Comparison of ENCODE assay signal across 13 cellular contexts in the genomic region with DNA sequence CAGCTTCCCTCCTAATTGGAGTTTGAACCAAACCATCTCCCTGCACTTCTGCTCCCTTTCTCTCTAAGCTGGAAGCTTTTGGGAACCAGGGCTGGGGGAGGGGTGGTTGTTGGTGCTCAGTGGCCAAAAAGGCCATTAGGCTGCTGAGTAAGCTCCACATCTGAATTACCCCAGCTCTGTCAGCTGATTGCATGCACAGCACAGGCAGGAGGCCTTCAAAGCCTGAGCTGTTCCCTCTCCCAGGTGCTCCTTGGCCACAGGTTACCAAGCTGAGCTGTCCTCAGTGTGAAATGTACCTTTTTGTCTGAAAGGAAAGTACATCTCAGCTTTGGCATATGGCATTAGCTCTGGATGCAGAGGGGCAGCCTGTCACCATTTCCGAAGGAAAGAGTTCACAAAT. TPM values are rescaled to one million over a fixed set of nuclear protein-coding genes. Genes with fewer than 3 reads are reported as not detected.
DNase-seq lines count a peak whose midpoint lies in the region; ATAC-seq, FAIRE-seq and TF ChIP-seq lines count a peak whose summit lies in the region.
"Had no signal": no experiment of that assay in that cellular context is flagged by ENCODE, and none has a peak within 500 bp of the region (broad histone marks: within the 10 kb centered on the region; RNA-seq: fewer than 3 reads in every experiment).

No MANE protein-coding gene starts in this region.

- ATAC-seq in A549 (peak; percentile 47 to 57), right lobe of liver (peak; percentile 31 to 85 (median 59)), HG03571 (IDR thresholded peaks at IDR 0.05; ENCODE audit: unreplicated experiment) (no peak)
- ATAC-seq in CD4-positive, alpha-beta T cell (ENCODE audit: poor library complexity), result no peak

- POLR2A ChIA-PET in A549 (lab: Yijun Ruan, JAX), result interaction anchor here (1.9 kb wide), 1 partner anchor 38 kb away, joined by 12 read pairs; the partner anchor contains the start of gene KPNB1
- POLR2A ChIA-PET in CD4-positive, alpha-beta T cell (lab: Charles Lee), result interaction anchor here (1.1 to 1.3 kb wide), 2 partner anchors 11 to 38 kb away, joined by 4 to 7 read pairs; partner anchors contain the start of gene KPNB1

- H2BK20ac ChIP-seq in H9 (ENCODE audit: low read depth, low read length, poor library complexity, severe bottlenecking), result no peak overlapping the region

- no peak overlapping the region for H4K5ac ChIP-seq in H9 (ENCODE audit: insufficient read length, low read depth, low read length)

- H3K4me1 ChIP-seq in A549, result peaks cover 31% of the 10 kb centered on the region
- peaks cover 15% of the 10 kb centered on the region; the same call in 1 of the 2 replicates for H3K4me1 ChIP-seq in H9 (ENCODE audit: insufficient read depth, low read length)
- H3K4me1 ChIP-seq in adrenal gland (replicated peaks in 1 of 2), result peaks cover 27 to 34% of the 10 kb centered on the region in 2 donors
- peaks cover 0 to 12% (median 0%) of the 10 kb centered on the region in 4 donors for H3K4me1 ChIP-seq in right lobe of liver

- no peak for TF ChIP-seq RAD21 in A549 (conservative IDR thresholded peaks at IDR 0.05 in 1 of 2, IDR thresholded peaks at IDR 0.05 in 1 of 2)

- no peak overlapping the region for H3K4me3 Mint-ChIP-seq in H9
- H3K4me3 Mint-ChIP-seq in CD4-positive, alpha-beta T cell, result no peak overlapping the region

- TF ChIP-seq CTCF in A549 (IDR thresholded peaks at IDR 0.05) (no peak), H9 (conservative IDR thresholded peaks at IDR 0.05) (no peak), adrenal gland (IDR thresholded peaks at IDR 0.05) (no peak), right lobe of liver (IDR thresholded peaks at IDR 0.05) (no peak)
- TF ChIP-seq CTCF in CD4-positive, alpha-beta T cell (IDR thresholded peaks at IDR 0.05), result no peak

- H3K23me2 ChIP-seq in H9 (ENCODE audit: insufficient read length, low read depth, low read length, poor library complexity, severe bottlenecking), result no peaks in the 10 kb centered on the region

- H3T11ph ChIP-seq in H9 (ENCODE audit: low read length), result no peak overlapping the region

- H3K4ac ChIP-seq in H9 (ENCODE audit: low read depth, low read length), result no peak overlapping the region

- H4K20me1 ChIP-seq in H9 (ENCODE audit: control insufficient read depth, insufficient read depth, insufficient read length), result no peaks in the 10 kb centered on the region

- H3K4me3 ChIP-seq in A549 (no peak overlapping the region), adrenal gland (no peak overlapping the region), right lobe of liver (no peak overlapping the region)
- H3K4me3 ChIP-seq: tibial artery had no signal

- TF ChIP-seq POLR2A in A549 (IDR thresholded peaks at IDR 0.05; ENCODE audit: low read length) (no peak), adrenal gland (IDR thresholded peaks at IDR 0.05) (peak in 1 of 2 donors; percentile 18), right lobe of liver (IDR thresholded peaks at IDR 0.05) (no peak)

- intact Hi-C loops in adrenal gland (cut with DNase I), result no loop called here
- intact Hi-C loops in right lobe of liver (cut with DNase I), result no loop called here
- intact Hi-C loops in CD4-positive, alpha-beta T cell (cut with DNase I, micrococcal nuclease), result no loop called here

- no peaks in the 10 kb centered on the region for H3K27me3 Mint-ChIP-seq in H9 (ENCODE audit: low read depth)
- no peaks in the 10 kb centered on the region for H3K27me3 Mint-ChIP-seq in CD4-positive, alpha-beta T cell

- no peak overlapping the region for H3K14ac ChIP-seq in H9 (ENCODE audit: insufficient read depth, low read length)

- no peak overlapping the region for H2AFZ ChIP-seq in H9 (ENCODE audit: low read length)

- H3K4me1 Mint-ChIP-seq in H9, result peaks cover 40 to 41% of the 10 kb centered on the region in 2 experiments
- peaks cover under 1% of the 10 kb centered on the region for H3K4me1 Mint-ChIP-seq in CD4-positive, alpha-beta T cell (ENCODE audit: low read depth)

- H3K9me3 ChIP-seq in A549, result no peaks in the 10 kb centered on the region
- no peaks in the 10 kb centered on the region for H3K9me3 ChIP-seq in H9 (ENCODE audit: control insufficient read depth, low read depth, low read length)
- no peaks in the 10 kb centered on the region for H3K9me3 ChIP-seq in adrenal gland (replicated peaks in 1 of 3)
- H3K9me3 ChIP-seq in right lobe of liver, result no peaks in the 10 kb centered on the region
- H3K9me3 ChIP-seq in CD4-positive, alpha-beta T cell (ENCODE audit: control insufficient read depth, low read length), result no peaks in the 10 kb centered on the region
- H3K9me3 ChIP-seq: tibial artery had no signal

- H3K36me3 ChIP-seq in adrenal gland (replicated peaks in 1 of 2), result peaks cover 0 to 19% of the 10 kb centered on the region in 2 donors
- peaks cover 0 to 16% (median 8%) of the 10 kb centered on the region in 4 donors for H3K36me3 ChIP-seq in right lobe of liver

- H3K27ac ChIP-seq in A549 (no peak overlapping the region), H9 (ENCODE audit: insufficient read length, low read depth, low read length) (no peak overlapping the region), adrenal gland (peak overlapping the region in 4 of 5 donors; percentile 37 to 86 (median 62)), right lobe of liver (no peak overlapping the region)
- no peak overlapping the region for H3K27ac ChIP-seq in CD4-positive, alpha-beta T cell (ENCODE audit: low read depth, low read length)
- H3K27ac ChIP-seq: tibial artery had no signal

- no peaks in the 10 kb centered on the region for H3K27me3 ChIP-seq in H9 (ENCODE audit: insufficient read depth, low read length)
- no peaks in the 10 kb centered on the region for H3K27me3 ChIP-seq in adrenal gland
- H3K27me3 ChIP-seq in right lobe of liver, result no peaks in the 10 kb centered on the region
- H3K27me3 ChIP-seq in CD4-positive, alpha-beta T cell (ENCODE audit: control insufficient read depth, insufficient read depth, low read length), result no peaks in the 10 kb centered on the region
- H3K27me3 ChIP-seq: tibial artery had no signal

- no peak overlapping the region for H2AK5ac ChIP-seq in H9 (ENCODE audit: insufficient read length, low read length)

- H3K18ac ChIP-seq in H9 (ENCODE audit: insufficient read length, low read depth, low read length), result no peak overlapping the region

- H4K8ac ChIP-seq in H9 (replicated peaks; ENCODE audit: insufficient read length, low read depth, low read length), result no peak overlapping the region

- H3K36me3 Mint-ChIP-seq in H9 (ENCODE audit: insufficient read depth in 1 of 3, low read depth in 3 of 3), result peaks cover 9 to 30% (median 25%) of the 10 kb centered on the region in 3 experiments; a peak in 6 of 7 replicates
- H3K36me3 Mint-ChIP-seq in CD4-positive, alpha-beta T cell (ENCODE audit: low read depth), result peaks cover 33% of the 10 kb centered on the region

- no peak overlapping the region for H2BK12ac ChIP-seq in H9 (ENCODE audit: insufficient read length, low read depth, low read length)

- CTCF ChIA-PET in A549 (lab: Yijun Ruan, JAX), result interaction anchor here (0.5 to 3.4 kb wide), 12 partner anchors 9 to 263 kb away, joined by 3 to 43 read pairs (median 3); no protein-coding TSS in a partner anchor
- CTCF ChIA-PET in CD4-positive, alpha-beta T cell (lab: Charles Lee), result interaction anchor here (0.8 to 1.8 kb wide), 2 partner anchors 24 to 155 kb away, joined by 3 to 4 read pairs; no protein-coding TSS in a partner anchor

- H3K9ac ChIP-seq in H9 (ENCODE audit: extremely low read depth, insufficient read length, low read length), result no peak overlapping the region

- H3K79me2 ChIP-seq in H9 (ENCODE audit: insufficient read depth, low read length), result no peaks in the 10 kb centered on the region

- no peak for FAIRE-seq in A549 (lab: Jason Lieb, UNC)
- FAIRE-seq: endothelial cell of umbilical vein had no signal

- no peak overlapping the region for H2BK120ac ChIP-seq in H9 (ENCODE audit: low read depth, low read length, poor library complexity, severe bottlenecking)

- H3K56ac ChIP-seq in H9 (ENCODE audit: insufficient read length, low read depth, low read length), result no peak overlapping the region

- no peaks in the 10 kb centered on the region; a peak in 1 of 5 replicates for H3K9me3 Mint-ChIP-seq in H9
- H3K9me3 Mint-ChIP-seq in CD4-positive, alpha-beta T cell, result no peaks in the 10 kb centered on the region

- no peak for DNase-seq in A549 (ENCODE audit: low read depth in 1 of 2, low spot score in 1 of 2)
- DNase-seq in H9, result peak; percentile 71
- DNase-seq in adrenal gland, result peak in 6 of 7 donors; percentile 44 to 69 (median 60)
- no peak for DNase-seq in right lobe of liver
- DNase-seq in NCI-H1436 (lab: John Stamatoyannopoulos, UW), result no peak
- no peak for DNase-seq in DMS153 (lab: John Stamatoyannopoulos, UW)
- no peak for DNase-seq in CD4-positive, alpha-beta T cell
- DNase-seq: Calu3, KG1, T1000, tibial artery had no signal

- WGBS in A549 (ENCODE audit: missing lambda C conversion rate), result 79% methylated on average over 1 of the region's 1 CpG
- no CpG with 5 or more reads among the region's 1 CpG for WGBS in H9 (ENCODE audit: extremely low coverage, insufficient read length, low lambda C conversion rate)
- WGBS in adrenal gland, 4 donors, result 39 to 56% (median 41%) methylated on average over 1 of the region's 1 CpG
- WGBS in right lobe of liver (ENCODE audit: insufficient coverage, low coverage, low lambda C conversion rate, missing lambda C conversion rate), result no CpG with 5 or more reads among the region's 1 CpG

- H2BK15ac ChIP-seq in H9 (ENCODE audit: low read depth, low read length), result no peak overlapping the region

- no peak overlapping the region for H3K4me2 ChIP-seq in A549
- H3K4me2 ChIP-seq in H9 (ENCODE audit: insufficient read depth, insufficient read length, low read length), result no peak overlapping the region

- H4K91ac ChIP-seq in H9 (ENCODE audit: insufficient read length, low read depth, low read length), result no peak overlapping the region

- H3K79me1 ChIP-seq in H9 (ENCODE audit: insufficient read depth, low read depth, low read length, poor library complexity, severe bottlenecking), result no peaks in the 10 kb centered on the region

- H2BK5ac ChIP-seq in H9 (ENCODE audit: insufficient read length, low read length), result no peak overlapping the region

- H3K23ac ChIP-seq in H9 (ENCODE audit: insufficient read length, low read depth, low read length), result no peak overlapping the region

- TF ChIP-seq EP300 in A549 (IDR thresholded peaks at IDR 0.05), result no peak

- H3K27ac Mint-ChIP-seq in H9, result peak overlapping the region in 2 of 3 experiments; percentile 88 to 90; a peak in 3 of 7 replicates
- no peak overlapping the region for H3K27ac Mint-ChIP-seq in CD4-positive, alpha-beta T cell

RNA-seq across cellular contexts. Expression of gene TBKBP1, which starts 6.2 kb away (rescaled TPM):
- polyA plus RNA-seq in A549 (2011; rRNA removed), result 3.3 and 3.4 TPM in 2 replicates
- 5.8 and 8.3 TPM in 2 replicates for polyA plus RNA-seq in A549 (2012; cell fraction: cytosol; rRNA removed)
- 12.9 and 18.7 TPM in 2 replicates for polyA plus RNA-seq in A549 (2012; cell fraction: nucleus; rRNA removed)
- 7.1 to 9.5 TPM (median 9.3 TPM) in 3 replicates for polyA plus RNA-seq in A549 (2017; fragmentation: RNase III; extraction: RNeasy Plus Mini Kit Qiagen cat#74134 plus additional on column Dnase treatment)
- polyA minus RNA-seq in A549 (2011; rRNA and poly(A)+ RNA removed), result 3.0 and 3.7 TPM in 2 replicates
- 33.2 and 33.6 TPM in 2 replicates for total RNA-seq in H9 (2021)
- 10 to 100 TPM in 4 of 8 donors, 1 to 10 TPM in 4; 3.9 to 15.9 (median 11.5) TPM for total RNA-seq in adrenal gland
- polyA plus RNA-seq in adrenal gland, result 10 to 100 TPM in 2 of 3 donors, 1 to 10 TPM in 1; 5.7 to 63.9 (median 18.6) TPM
- 1 to 10 TPM; 1.2 to 3.2 (median 2.2) TPM for total RNA-seq in right lobe of liver
- 1 to 10 TPM; 2.4 to 3.0 TPM for total RNA-seq in CD4-positive, alpha-beta T cell

RNA-seq across cellular contexts. Expression of gene KPNB1, which starts 38.0 kb away (rescaled TPM):
- 358 and 452 TPM in 2 replicates for polyA plus RNA-seq in A549 (2011; rRNA removed)
- polyA plus RNA-seq in A549 (2012; cell fraction: cytosol; rRNA removed), result 106 and 139 TPM in 2 replicates
- 126 and 194 TPM in 2 replicates for polyA plus RNA-seq in A549 (2012; cell fraction: nucleus; rRNA removed)
- 315 to 338 TPM (median 320 TPM) in 3 replicates for polyA plus RNA-seq in A549 (2017; fragmentation: RNase III; extraction: RNeasy Plus Mini Kit Qiagen cat#74134 plus additional on column Dnase treatment)
- 388 and 417 TPM in 2 replicates for polyA minus RNA-seq in A549 (2011; rRNA and poly(A)+ RNA removed)
- total RNA-seq in H9 (2021), result 742 and 764 TPM in 2 replicates
- total RNA-seq in adrenal gland, result 100 to 1,000 TPM; 159 to 352 (median 252) TPM
- 100 to 1,000 TPM in 1 of 3 donors, 10 to 100 TPM in 2; 41.5 to 339 (median 45.3) TPM for polyA plus RNA-seq in adrenal gland
- 100 to 1,000 TPM in 2 of 6 experiments, 10 to 100 TPM in 4; 80.8 to 104 (median 94.5) TPM for total RNA-seq in right lobe of liver
- total RNA-seq in CD4-positive, alpha-beta T cell, result 100 to 1,000 TPM; 145 to 151 TPM

RNA-seq across cellular contexts. Expression of gene TBX21, which starts 45.3 kb away (rescaled TPM):
- polyA plus RNA-seq in A549 (2011; rRNA removed), result 0.03 TPM in 1 of 2 replicates, not detected in the other
- polyA plus RNA-seq in A549 (2012; cell fraction: cytosol; rRNA removed), result 0.04 TPM in 1 of 2 replicates, not detected in the other
- polyA plus RNA-seq in A549 (2012; cell fraction: nucleus; rRNA removed), result 0.02 TPM in 1 of 2 replicates, not detected in the other
- polyA plus RNA-seq in A549 (2017; fragmentation: RNase III; extraction: RNeasy Plus Mini Kit Qiagen cat#74134 plus additional on column Dnase treatment), result 0.04 TPM in 1 of 3 replicates, not detected in the others
- not detected in 2 replicates for polyA minus RNA-seq in A549 (2011; rRNA and poly(A)+ RNA removed)
- total RNA-seq in H9 (2021), result not detected in 2 replicates
- total RNA-seq in adrenal gland, result 1 to 10 TPM in 1 of 8 donors, under 1 TPM in 5, not detected in 2; 0.06 to 2.0 (median 0.56) TPM
- polyA plus RNA-seq in adrenal gland, result under 1 TPM; 0.18 to 0.48 (median 0.20) TPM
- total RNA-seq in right lobe of liver, result under 1 TPM in 5 of 6 experiments, not detected in 1; 0.19 to 0.56 (median 0.24) TPM
- 10 to 100 TPM; 10.6 to 12.3 TPM for total RNA-seq in CD4-positive, alpha-beta T cell
- total RNA-seq: Calu3, endothelial cell of umbilical vein had no signal
- polyA plus RNA-seq: endothelial cell of umbilical vein had no signal

Comparison
In these comparisons a context has a peak if more than half of its experiments do, and no peak if none do; other contexts are left out.
1. ATAC-seq: peak in A549 (2 of 2) and right lobe of liver (4 of 4); none in CD4-positive, alpha-beta T cell (single experiment) and HG03571 (single experiment).
2. DNase-seq: peak in H9 (single experiment) and adrenal gland (6 of 7); none in A549 (0 of 2), right lobe of liver (0 of 3), NCI-H1436 (single experiment), DMS153 (single experiment) and CD4-positive, alpha-beta T cell (0 of 10).
3. H3K27ac ChIP-seq: peak in adrenal gland (4 of 5); none in A549 (0 of 2), H9 (single experiment), right lobe of liver (0 of 3) and CD4-positive, alpha-beta T cell (single experiment).